1 cellular context compared by ENCODE assay signal in genomic region chr6:126123226-126123625, GRCh38.
TF ChIP-seq lines count a peak whose summit lies in the region.

No MANE protein-coding gene starts in this region.

TF ChIP-seq in K562, 482 proteins besides CTCF, POLR2A, EP300 and RAD21 (continued from another document and continues in another):
- TF ChIP-seq MGA (IDR thresholded peaks at IDR 0.05) (no peak), GATA2 (CRISPR knock-in tag; IDR thresholded peaks at IDR 0.05) (peak; percentile 81), ZNF134 (CRISPR knock-in tag; conservative IDR thresholded peaks at IDR 0.05) (no peak), CGGBP1 (CRISPR knock-in tag; IDR thresholded peaks at IDR 0.05) (no peak), ZSCAN29 (IDR thresholded peaks at IDR 0.05) (no peak), MED1 (CRISPR knock-in tag; IDR thresholded peaks at IDR 0.05; ENCODE audit: borderline replicate concordance) (no peak), TCF15 (CRISPR knock-in tag; IDR thresholded peaks at IDR 0.05) (no peak), ZNF12 (CRISPR knock-in tag; IDR thresholded peaks at IDR 0.05) (no peak), ZNF3 (CRISPR knock-in tag; IDR thresholded peaks at IDR 0.05) (no peak), RBM25 (IDR thresholded peaks at IDR 0.05; ENCODE audit: low read depth, low read length, severe bottlenecking) (no peak), ZBTB26 (CRISPR knock-in tag; IDR thresholded peaks at IDR 0.05) (no peak), HMBOX1 (IDR thresholded peaks at IDR 0.05) (peak; percentile 98), DLX4 (CRISPR knock-in tag; IDR thresholded peaks at IDR 0.05) (no peak), SMAD1 (IDR thresholded peaks at IDR 0.05; ENCODE audit: low read depth, low read length, partially characterized antibody) (no peak), ATF4 (CRISPR knock-in tag; IDR thresholded peaks at IDR 0.05) (no peak), ZHX1 (conservative IDR thresholded peaks at IDR 0.05; ENCODE audit: low read length) (no peak), HMGN3 (IDR thresholded peaks at IDR 0.05; ENCODE audit: borderline replicate concordance, extremely low read depth, insufficient read length, low read depth, low read length) (peak; percentile 57), MECOM (CRISPR knock-in tag; IDR thresholded peaks at IDR 0.05) (peak; percentile 74), PRPF4 (IDR thresholded peaks at IDR 0.05; ENCODE audit: insufficient read depth, low read depth, low read length, poor library complexity, severe bottlenecking) (no peak), SIX5 (IDR thresholded peaks at IDR 0.05; ENCODE audit: borderline replicate concordance in 1 of 2, insufficient read depth in 1 of 2, low read depth in 1 of 2, low read length in 2 of 2) (no peak), LEF1 (IDR thresholded peaks at IDR 0.05) (peak; percentile 69), ID3 (CRISPR knock-in tag; IDR thresholded peaks at IDR 0.05) (no peak), ID3 (tag; IDR thresholded peaks at IDR 0.05) (peak; percentile 62), SRSF3 (IDR thresholded peaks at IDR 0.05; ENCODE audit: insufficient read depth, low read length) (no peak), ZNF41 (CRISPR knock-in tag; conservative IDR thresholded peaks at IDR 0.05) (no peak), ZNF398 (CRISPR knock-in tag; IDR thresholded peaks at IDR 0.05) (no peak), ZNF212 (CRISPR knock-in tag; IDR thresholded peaks at IDR 0.05) (no peak), SRSF1 (IDR thresholded peaks at IDR 0.05; ENCODE audit: low read depth, low read length) (no peak), ZNF282 (CRISPR knock-in tag; IDR thresholded peaks at IDR 0.05) (no peak), ZNF24 (IDR thresholded peaks at IDR 0.05) (no peak), CCAR2 (IDR thresholded peaks at IDR 0.05; ENCODE audit: low read depth, low read length) (no peak), MEF2D (tag; conservative IDR thresholded peaks at IDR 0.05; ENCODE audit: low read depth) (no peak), NFYB (IDR thresholded peaks at IDR 0.05; ENCODE audit: extremely low read depth, insufficient read length) (no peak)
